15 cellular contexts compared by ENCODE assay signal in the genomic region with DNA sequence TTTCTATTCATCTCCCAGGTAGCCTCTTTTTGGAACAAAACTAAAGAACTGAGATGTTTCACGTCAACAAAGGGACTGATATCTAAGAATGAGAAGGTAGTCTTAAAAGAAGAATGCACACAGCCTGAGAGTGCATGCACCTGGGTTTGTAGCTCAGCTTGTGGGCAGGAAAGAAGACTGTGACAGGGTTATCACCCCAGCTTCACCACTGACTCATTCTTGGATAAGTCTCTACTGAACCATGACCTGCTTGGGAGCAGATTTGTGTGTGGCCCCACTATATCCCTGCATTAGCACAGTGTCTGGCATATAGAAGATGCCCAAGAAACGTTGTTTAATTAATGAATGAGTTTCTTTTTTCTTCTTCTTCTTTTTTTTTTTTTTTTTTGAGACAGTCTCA.
A peak's percentile ranks its signal among the peaks of the same experiment; 100 is the strongest.
DNase-seq lines count a peak whose midpoint lies in the region; ATAC-seq, FAIRE-seq and TF ChIP-seq lines count a peak whose summit lies in the region.
"Had no signal": no experiment of that assay in that cellular context is flagged by ENCODE, and none has a peak within 500 bp of the region (broad histone marks: within the 10 kb centered on the region; RNA-seq: fewer than 3 reads in every experiment).

No MANE protein-coding gene starts in this region.

- no peaks in the 10 kb centered on the region for H3K4me1 Mint-ChIP-seq in activated CD4-positive, alpha-beta T cell treated with anti-CD3 and anti-CD28 coated beads, Interleukin-2, amount 10 ng/mL, durations not matched to agents 24 days and 14 days
- H3K4me1 Mint-ChIP-seq: activated B cell treated with CpG ODN at 0.5 μM for 24 hours; activated T-helper 17 cell treated with anti-CD3 and anti-CD28 coated beads, Interleukin-2, amount 50 U/mL, for 72 hours had no signal

- H3K4me1 ChIP-seq in A673 (ENCODE audit: insufficient read depth, low read length, poor library complexity, severe bottlenecking), result no peaks in the 10 kb centered on the region

- no peak overlapping the region for H3K27ac ChIP-seq in A673 (ENCODE audit: low read depth, low read length, poor library complexity, severe bottlenecking)
- H3K27ac ChIP-seq: skin epidermis had no signal

- H3K9me3 Mint-ChIP-seq in activated CD4-positive, alpha-beta T cell treated with anti-CD3 and anti-CD28 coated beads, Interleukin-2, amount 10 ng/mL, durations not matched to agents 24 days and 14 days, result no peaks in the 10 kb centered on the region
- H3K9me3 Mint-ChIP-seq: activated B cell treated with CpG ODN at 0.5 μM for 24 hours; activated T-helper 17 cell treated with anti-CD3 and anti-CD28 coated beads, Interleukin-2, amount 50 U/mL, for 72 hours had no signal

- peak; percentile 99 for ATAC-seq in GM18502 (IDR thresholded peaks at IDR 0.05; ENCODE audit: poor library complexity, unreplicated experiment)
- peak; percentile 98 for ATAC-seq in GM19463 (IDR thresholded peaks at IDR 0.05; ENCODE audit: unreplicated experiment)
- peak; percentile 100 for ATAC-seq in HG02870 (IDR thresholded peaks at IDR 0.05; ENCODE audit: unreplicated experiment)
- ATAC-seq in HG03469 (IDR thresholded peaks at IDR 0.05; ENCODE audit: unreplicated experiment), result peak; percentile 98
- ATAC-seq: activated T-helper 17 cell treated with anti-CD3 and anti-CD28 coated beads, Interleukin-2, amount 50 U/mL, for 72 hours; esophagus mucosa had no signal

- POLR2A ChIA-PET in A673 (lab: Charles Lee; ENCODE audit: low non-redundant PET), result no interaction called here

- no TSS peak for BruUV-seq in A673 (replicated peaks; lab: Mats Ljungman, UMichigan)

- CTCF ChIA-PET in A673 (lab: Charles Lee), result no interaction called here

- H3K4me3 Mint-ChIP-seq in activated CD4-positive, alpha-beta T cell treated with anti-CD3 and anti-CD28 coated beads, Interleukin-2, amount 10 ng/mL, durations not matched to agents 24 days and 14 days, result no peak overlapping the region
- H3K4me3 Mint-ChIP-seq: activated B cell treated with CpG ODN at 0.5 μM for 24 hours; activated T-helper 17 cell treated with anti-CD3 and anti-CD28 coated beads, Interleukin-2, amount 50 U/mL, for 72 hours; HFFc6 had no signal

- no peak overlapping the region for H3K4me3 ChIP-seq in A673 (ENCODE audit: low read depth, low read length, poor library complexity, severe bottlenecking)
- H3K4me3 ChIP-seq: skin epidermis had no signal

- no peak overlapping the region for H3K27ac Mint-ChIP-seq in activated CD4-positive, alpha-beta T cell treated with anti-CD3 and anti-CD28 coated beads, Interleukin-2, amount 10 ng/mL, durations not matched to agents 24 days and 14 days
- H3K27ac Mint-ChIP-seq: activated B cell treated with CpG ODN at 0.5 μM for 24 hours; activated T-helper 17 cell treated with anti-CD3 and anti-CD28 coated beads, Interleukin-2, amount 50 U/mL, for 72 hours; HFFc6 had no signal

- no peaks in the 10 kb centered on the region for H3K27me3 Mint-ChIP-seq in activated CD4-positive, alpha-beta T cell treated with anti-CD3 and anti-CD28 coated beads, Interleukin-2, amount 10 ng/mL, durations not matched to agents 24 days and 14 days

- TF ChIP-seq CTCF in A673 (conservative IDR thresholded peaks at IDR 0.05; ENCODE audit: low read depth, low read length), result no peak

- H3K36me3 Mint-ChIP-seq in activated CD4-positive, alpha-beta T cell treated with anti-CD3 and anti-CD28 coated beads, Interleukin-2, amount 10 ng/mL, durations not matched to agents 24 days and 14 days (ENCODE audit: low read depth), result no peaks in the 10 kb centered on the region

- no peak for FAIRE-seq in urothelium cell line (lab: Jason Lieb, UNC)

- DNase-seq in urothelium cell line (ENCODE audit: low spot score) (no peak), NCI-H748 (lab: John Stamatoyannopoulos, UW; ENCODE audit: unreplicated experiment) (no peak), A673 (ENCODE audit: low spot score) (no peak)
- DNase-seq in activated CD4-positive, alpha-beta T cell treated with anti-CD3 and anti-CD28 coated beads, Interleukin-2, amount 10 ng/mL, durations not matched to agents 24 days and 14 days, result no peak
- DNase-seq: activated B cell treated with CpG ODN at 0.5 μM for 24 hours; AML-193; HFFc6; stimulated activated CD8-positive, alpha-beta memory T cell treated with anti-CD3 and anti-CD28 coated beads, Interleukin-4, amount 100 ng/mL, for 48 hours had no signal

- intact Hi-C loops in activated CD4-positive, alpha-beta T cell treated with anti-CD3 and anti-CD28 coated beads, Interleukin-2, amount 10 ng/mL, durations not matched to agents 24 days and 14 days (cut with micrococcal nuclease), result no loop called here
- intact Hi-C loops in A673 (cut with micrococcal nuclease; ENCODE audit: unreplicated experiment), result no loop called here

- no peaks in the 10 kb centered on the region for H3K36me3 ChIP-seq in A673 (ENCODE audit: insufficient read depth, low read length, poor library complexity, severe bottlenecking)

- no peaks in the 10 kb centered on the region for H3K9me3 ChIP-seq in A673 (ENCODE audit: low read depth, low read length, poor library complexity, severe bottlenecking)

- H3K27me3 ChIP-seq in A673 (replicated peaks; ENCODE audit: insufficient read depth, low read depth, low read length, poor library complexity), result peaks cover 3% of the 10 kb centered on the region
